18 cellular contexts compared by ENCODE assay signal in genomic region chr14:68590233-68590535, GRCh38.
DNase-seq lines count a peak whose midpoint lies in the region; TF ChIP-seq lines count a peak whose summit lies in the region.
"Had no signal": no experiment of that assay in that cellular context is flagged by ENCODE, and none has a peak within 500 bp of the region (broad histone marks: within the 10 kb centered on the region; RNA-seq: fewer than 3 reads in every experiment).

No MANE protein-coding gene starts in this region.

- 78% methylated on average over 3 of the region's 3 CpGs for WGBS in smooth muscle cell (ENCODE audit: low lambda C conversion rate)
- WGBS in endodermal cell (ENCODE audit: insufficient coverage in 1 of 2, insufficient read length in 1 of 2), 2 experiments, result 90 to 91% methylated on average over 3 of the region's 3 CpGs

- H3K4me3 ChIP-seq in BLaER1 (no peak overlapping the region), mucosa of rectum (ENCODE audit: low read length in 2 of 2) (no peak overlapping the region), smooth muscle cell (no peak overlapping the region), endodermal cell (ENCODE audit: low read length) (no peak overlapping the region)

- TF ChIP-seq CTCF in chondrocyte (IDR thresholded peaks at IDR 0.05), result no peak
- no peak for TF ChIP-seq CTCF in smooth muscle cell (IDR thresholded peaks at IDR 0.05; ENCODE audit: borderline replicate concordance, insufficient read depth, poor library complexity, severe bottlenecking)
- no peak for TF ChIP-seq CTCF in endodermal cell (conservative IDR thresholded peaks at IDR 0.05)

- H3K4me3 Mint-ChIP-seq in chondrocyte (ENCODE audit: unreplicated experiment) (no peak overlapping the region), endodermal cell (no peak overlapping the region)
- H3K4me3 Mint-ChIP-seq in T-helper 2 cell treated with Interferon-gamma antibody and Interleukin-4, amounts not matched to agents 5 μg/mL and 100 μg/mL, for 36 hours, result no peak overlapping the region
- H3K4me3 Mint-ChIP-seq: dendritic cell treated with granulocyte-macrophage colony-stimulating factor and Interleukin-4, amounts not matched to agents 40 ng/mL and 50 ng/mL, for 4 days; T-cell; WTC11 had no signal

- H3K9me3 ChIP-seq in BLaER1, result peaks cover 4% of the 10 kb centered on the region; the same call in 1 of the 2 replicates
- H3K9me3 ChIP-seq in mucosa of rectum (ENCODE audit: control insufficient read depth in 2 of 2, low read length in 2 of 2), result no peaks in the 10 kb centered on the region
- H3K9me3 ChIP-seq in smooth muscle cell (replicated peaks; ENCODE audit: low read depth), result no peaks in the 10 kb centered on the region
- H3K9me3 ChIP-seq in endodermal cell (ENCODE audit: control insufficient read depth, low read length), result no peaks in the 10 kb centered on the region

- DNase-seq in chondrocyte (ENCODE audit: low spot score) (no peak), smooth muscle cell (lab: John Stamatoyannopoulos, UW; ENCODE audit: unreplicated experiment) (no peak), endodermal cell (no peak), superior temporal gyrus (ENCODE audit: extremely low spot score) (no peak), NCI-H1048 (lab: John Stamatoyannopoulos, UW) (no peak)
- DNase-seq in T-helper 2 cell treated with Interferon-gamma antibody and Interleukin-4, amounts not matched to agents 5 μg/mL and 100 μg/mL, for 36 hours (ENCODE audit: low spot score), result no peak
- DNase-seq: anterior cingulate cortex, DMS153, NCI-H2029, NCI-H526 treated with DMSO at 0.1 percent for 48 hours, occipital lobe, substantia nigra, T-cell had no signal

- peaks cover 81% of the 10 kb centered on the region for H3K4me1 Mint-ChIP-seq in chondrocyte (ENCODE audit: low read depth)
- peaks cover 5% of the 10 kb centered on the region for H3K4me1 Mint-ChIP-seq in T-helper 2 cell treated with Interferon-gamma antibody and Interleukin-4, amounts not matched to agents 5 μg/mL and 100 μg/mL, for 36 hours (ENCODE audit: low read depth)
- peaks cover 45% of the 10 kb centered on the region for H3K4me1 Mint-ChIP-seq in endodermal cell

- H3K4me1 ChIP-seq in BLaER1 (peaks cover 70% of the 10 kb centered on the region), mucosa of rectum (ENCODE audit: control insufficient read depth in 2 of 2, insufficient read depth in 2 of 2, low read length in 2 of 2) (peaks cover 15 to 16% of the 10 kb centered on the region in 2 donors), smooth muscle cell (ENCODE audit: low read depth) (peaks cover 61% of the 10 kb centered on the region), endodermal cell (ENCODE audit: control insufficient read depth, insufficient read depth, low read length) (peaks cover 16% of the 10 kb centered on the region)

- H2AFZ ChIP-seq in smooth muscle cell (ENCODE audit: low read depth), result no peak overlapping the region

- H3K36me3 Mint-ChIP-seq in chondrocyte (ENCODE audit: low read depth), result no peaks in the 10 kb centered on the region
- no peaks in the 10 kb centered on the region for H3K36me3 Mint-ChIP-seq in T-helper 2 cell treated with Interferon-gamma antibody and Interleukin-4, amounts not matched to agents 5 μg/mL and 100 μg/mL, for 36 hours (ENCODE audit: low read depth)
- no peaks in the 10 kb centered on the region for H3K36me3 Mint-ChIP-seq in endodermal cell (ENCODE audit: low read depth)
- H3K36me3 Mint-ChIP-seq: T-cell, WTC11 had no signal

- H3K4me2 ChIP-seq in BLaER1, result peak overlapping the region; percentile 46
- H3K4me2 ChIP-seq in smooth muscle cell, result peak overlapping the region; percentile 27

- H4K20me1 ChIP-seq in BLaER1 (no peaks in the 10 kb centered on the region), smooth muscle cell (ENCODE audit: low read depth) (no peaks in the 10 kb centered on the region)

- H3K27ac Mint-ChIP-seq in chondrocyte (ENCODE audit: unreplicated experiment) (peak overlapping the region; percentile 80), endodermal cell (no peak overlapping the region)
- no peak overlapping the region for H3K27ac Mint-ChIP-seq in T-helper 2 cell treated with Interferon-gamma antibody and Interleukin-4, amounts not matched to agents 5 μg/mL and 100 μg/mL, for 36 hours
- H3K27ac Mint-ChIP-seq: activated T-helper 2 cell treated with anti-CD3 and anti-CD28 coated beads, Interferon-gamma antibody, Interleukin-2, Interleukin-4, amounts not matched to agents 10 μg/mL and 5 μg/mL and 100 μg/mL, durations not matched to agents 14 hours and 24 hours and 36 hours; WTC11 had no signal

- H3K27ac ChIP-seq in BLaER1 (peak overlapping the region; percentile 44; the same call in 1 of the 2 replicates), mucosa of rectum (ENCODE audit: low read depth in 2 of 2, low read length in 2 of 2) (peak overlapping the region; percentile 73 to 77), smooth muscle cell (ENCODE audit: low read depth) (peak overlapping the region; percentile 89), endodermal cell (ENCODE audit: low read depth, low read length) (no peak overlapping the region)

- H3K9me3 Mint-ChIP-seq in chondrocyte (ENCODE audit: low read depth) (no peaks in the 10 kb centered on the region), endodermal cell (no peaks in the 10 kb centered on the region)
- H3K9me3 Mint-ChIP-seq in T-helper 2 cell treated with Interferon-gamma antibody and Interleukin-4, amounts not matched to agents 5 μg/mL and 100 μg/mL, for 36 hours, result no peaks in the 10 kb centered on the region
- H3K9me3 Mint-ChIP-seq: activated T-helper 2 cell treated with anti-CD3 and anti-CD28 coated beads, Interferon-gamma antibody, Interleukin-2, Interleukin-4, amounts not matched to agents 10 μg/mL and 5 μg/mL and 100 μg/mL, durations not matched to agents 14 hours and 24 hours and 36 hours; dendritic cell treated with granulocyte-macrophage colony-stimulating factor and Interleukin-4, amounts not matched to agents 40 ng/mL and 50 ng/mL, for 4 days; T-cell; WTC11 had no signal

- H3F3A ChIP-seq in smooth muscle cell (ENCODE audit: low read depth), result peaks cover 42% of the 10 kb centered on the region

- H3K36me3 ChIP-seq in BLaER1 (no peaks in the 10 kb centered on the region), mucosa of rectum (ENCODE audit: control insufficient read depth in 2 of 2, insufficient read depth in 2 of 2, low read length in 2 of 2) (no peaks in the 10 kb centered on the region), smooth muscle cell (ENCODE audit: low read depth) (no peaks in the 10 kb centered on the region), endodermal cell (ENCODE audit: control insufficient read depth, insufficient read depth, low read length) (no peaks in the 10 kb centered on the region)

- H3K9ac ChIP-seq in BLaER1, result no peak overlapping the region
- peak overlapping the region in 1 of 2 donors; percentile 44 for H3K9ac ChIP-seq in mucosa of rectum (ENCODE audit: low read depth in 1 of 2, low read length in 2 of 2)
- peak overlapping the region; percentile 37 for H3K9ac ChIP-seq in smooth muscle cell (ENCODE audit: low read depth)
- no peak overlapping the region for H3K9ac ChIP-seq in endodermal cell (ENCODE audit: extremely low read depth, low read length, poor library complexity, severe bottlenecking)

- H3K79me2 ChIP-seq in smooth muscle cell (ENCODE audit: low read depth), result no peaks in the 10 kb centered on the region

- H3K27me3 Mint-ChIP-seq in chondrocyte (ENCODE audit: low read depth), result no peaks in the 10 kb centered on the region
- H3K27me3 Mint-ChIP-seq in T-helper 2 cell treated with Interferon-gamma antibody and Interleukin-4, amounts not matched to agents 5 μg/mL and 100 μg/mL, for 36 hours (ENCODE audit: low read depth), result no peaks in the 10 kb centered on the region
- no peaks in the 10 kb centered on the region for H3K27me3 Mint-ChIP-seq in endodermal cell (ENCODE audit: insufficient read depth)
- H3K27me3 Mint-ChIP-seq: T-cell had no signal

- H3K27me3 ChIP-seq in BLaER1, result no peaks in the 10 kb centered on the region
- H3K27me3 ChIP-seq in mucosa of rectum (ENCODE audit: control insufficient read depth in 2 of 2, insufficient read depth in 2 of 2, low read length in 2 of 2), result no peaks in the 10 kb centered on the region
- no peaks in the 10 kb centered on the region for H3K27me3 ChIP-seq in smooth muscle cell (ENCODE audit: low read depth)
- H3K27me3 ChIP-seq in endodermal cell (ENCODE audit: control insufficient read depth, insufficient read depth, low read length, poor library complexity, severe bottlenecking), result no peaks in the 10 kb centered on the region
